18 cellular contexts compared by ENCODE assay signal in the genomic region with DNA sequence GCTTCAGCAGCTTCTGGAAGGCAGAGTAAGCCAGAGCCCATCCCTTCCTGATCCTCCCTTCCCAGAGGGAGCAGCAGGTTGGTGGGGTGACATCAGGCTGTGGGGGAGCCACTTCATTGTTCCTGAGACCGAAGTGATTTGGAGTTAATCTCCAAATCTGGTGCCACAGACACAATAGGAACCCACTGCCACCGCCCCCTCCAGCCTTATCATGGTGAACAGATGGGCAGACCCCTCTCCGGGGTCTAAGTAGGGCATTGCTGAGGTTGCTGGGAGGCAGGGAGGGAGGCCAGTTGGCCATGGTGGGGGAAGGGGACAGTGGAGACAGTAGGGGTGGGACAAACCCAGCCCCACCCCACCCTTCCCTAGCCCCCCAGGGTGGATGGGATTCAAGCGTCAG. TPM values are rescaled to one million over a fixed set of nuclear protein-coding genes. Genes with fewer than 3 reads are reported as not detected.
DNase-seq lines count a peak whose midpoint lies in the region; ATAC-seq, FAIRE-seq and TF ChIP-seq lines count a peak whose summit lies in the region.
"Had no signal": no experiment of that assay in that cellular context is flagged by ENCODE, and none has a peak within 500 bp of the region (broad histone marks: within the 10 kb centered on the region; RNA-seq: fewer than 3 reads in every experiment).

No MANE protein-coding gene starts in this region.

- WGBS in A549 (ENCODE audit: missing lambda C conversion rate), result 93% methylated on average over 4 of the region's 4 CpGs

- CTCF ChIA-PET in A549 (lab: Yijun Ruan, JAX) (interaction anchor here (1.2 to 22.6 kb wide), 5 partner anchors 8 to 159 kb away, joined by 3 to 736 read pairs (median 7); no protein-coding TSS in a partner anchor), Panc1 (lab: Charles Lee) (interaction anchor here (0.7 kb wide), 1 partner anchor 177 kb away, joined by 3 read pairs; no protein-coding TSS in a partner anchor)

- intact Hi-C loops in Panc1 (cut with micrococcal nuclease; ENCODE audit: unreplicated experiment), result no loop called here

- DNase-seq in A549 (ENCODE audit: low read depth in 1 of 2, low spot score in 1 of 2) (no peak), NCI-H524 (lab: John Stamatoyannopoulos, UW) (peak; percentile 96 to 98), Panc1 (ENCODE audit: low read depth, low spot score) (no peak), chondrocyte (ENCODE audit: low spot score) (peak; percentile 57), HuH-7 (ENCODE audit: low spot score) (no peak), GM19239 (ENCODE audit: insufficient read length, low spot score) (no peak)
- DNase-seq in activated CD4-positive, alpha-beta T cell treated with anti-CD3 and anti-CD28 coated beads, Interleukin-2, amount 50 U/mL, for 1 hour, result no peak
- DNase-seq: 8988T; ACHN; CD4-positive, CD25-positive, alpha-beta regulatory T cell; DMS79; H9 had no signal

- no peak for TF ChIP-seq EP300 in A549 (IDR thresholded peaks at IDR 0.05)

- H3K4me3 ChIP-seq in A549, result no peak overlapping the region
- H3K4me3 ChIP-seq in Panc1 (ENCODE audit: low read depth in 2 of 2, low read length in 2 of 2), result no peak overlapping the region
- H3K4me3 ChIP-seq: BLaER1 treated with 17β-estradiol and CSF1 and Interleukin-3, amounts not matched to agents 10 nM and 100 nM; GM23338 had no signal

- FAIRE-seq in A549 (lab: Jason Lieb, UNC), result no peak
- FAIRE-seq in GM19239 (lab: Jason Lieb, UNC), result no peak
- FAIRE-seq: G401.6, HepG2, HTR-8/SVneo had no signal

- no peak for ATAC-seq in A549
- no peak for ATAC-seq in Panc1
- no peak for ATAC-seq in HG02571 (IDR thresholded peaks at IDR 0.05; ENCODE audit: unreplicated experiment)
- ATAC-seq: GM23338, HepG2 had no signal

- H3K4me1 ChIP-seq in A549, result peaks cover 35% of the 10 kb centered on the region
- H3K4me1 ChIP-seq in Panc1 (ENCODE audit: control insufficient read depth, insufficient read depth, low read length), result peaks cover 13% of the 10 kb centered on the region; the same call in 1 of the 2 replicates

- POLR2A ChIA-PET in A549 (lab: Yijun Ruan, JAX) (no interaction called here), Panc1 (lab: Charles Lee) (no interaction called here)

- no peaks in the 10 kb centered on the region for H3K9me3 Mint-ChIP-seq in chondrocyte (ENCODE audit: low read depth)
- H3K9me3 Mint-ChIP-seq: CD4-positive, CD25-positive, alpha-beta regulatory T cell; GM23338; H9 had no signal

- H3K9me3 ChIP-seq in A549 (no peaks in the 10 kb centered on the region), Panc1 (ENCODE audit: control insufficient read depth, insufficient read depth, low read depth, low read length) (no peaks in the 10 kb centered on the region)
- H3K9me3 ChIP-seq: BLaER1 treated with 17β-estradiol and CSF1 and Interleukin-3, amounts not matched to agents 10 nM and 100 nM had no signal

- no peak for TF ChIP-seq RAD21 in A549 (conservative IDR thresholded peaks at IDR 0.05 in 1 of 2, IDR thresholded peaks at IDR 0.05 in 1 of 2)

- no peaks in the 10 kb centered on the region for H3K36me3 ChIP-seq in Panc1 (ENCODE audit: control insufficient read depth, insufficient read depth, low read length)
- H3K36me3 ChIP-seq: BLaER1 treated with 17β-estradiol and CSF1 and Interleukin-3, amounts not matched to agents 10 nM and 100 nM had no signal

- TF ChIP-seq CTCF in A549 (IDR thresholded peaks at IDR 0.05) (no peak), Panc1 (IDR thresholded peaks at IDR 0.05) (no peak), chondrocyte (IDR thresholded peaks at IDR 0.05) (no peak)

- H3K4me3 Mint-ChIP-seq in chondrocyte (ENCODE audit: unreplicated experiment), result no peak overlapping the region
- H3K4me3 Mint-ChIP-seq: CD4-positive, CD25-positive, alpha-beta regulatory T cell; GM23338; H9 had no signal

- no peak overlapping the region for H3K27ac Mint-ChIP-seq in chondrocyte (ENCODE audit: unreplicated experiment)
- H3K27ac Mint-ChIP-seq: GM23338 had no signal

- H3K36me3 Mint-ChIP-seq in chondrocyte (ENCODE audit: low read depth), result no peaks in the 10 kb centered on the region
- H3K36me3 Mint-ChIP-seq: CD4-positive, CD25-positive, alpha-beta regulatory T cell had no signal

- no peaks in the 10 kb centered on the region for H3K27me3 ChIP-seq in Panc1 (ENCODE audit: control insufficient read depth, insufficient read depth, low read length)
- H3K27me3 ChIP-seq: BLaER1 treated with 17β-estradiol and CSF1 and Interleukin-3, amounts not matched to agents 10 nM and 100 nM had no signal

- BruUV-seq in Panc1 (replicated peaks; lab: Mats Ljungman, UMichigan), result no TSS peak

- H3K4me1 Mint-ChIP-seq in chondrocyte (ENCODE audit: low read depth), result peaks cover 6% of the 10 kb centered on the region

- TF ChIP-seq POLR2A in A549 (IDR thresholded peaks at IDR 0.05; ENCODE audit: low read length), result no peak

- H3K27me3 Mint-ChIP-seq in chondrocyte (ENCODE audit: low read depth), result peaks cover 4% of the 10 kb centered on the region
- H3K27me3 Mint-ChIP-seq: CD4-positive, CD25-positive, alpha-beta regulatory T cell had no signal

- H3K27ac ChIP-seq in A549, result peak overlapping the region; percentile 35 to 94; a peak in 5 of 6 replicates
- H3K27ac ChIP-seq in Panc1 (ENCODE audit: low read length), result peak overlapping the region; percentile 70; the same call in 1 of the 2 replicates
- H3K27ac ChIP-seq: BLaER1 treated with 17β-estradiol and CSF1 and Interleukin-3, amounts not matched to agents 10 nM and 100 nM had no signal

- in situ Hi-C loops in Panc1 (cut with HindIII; ENCODE audit: low pct_unique_long_range_greater_than_20kb, low sequenced_read_pairs), result no loop called here

- no peak overlapping the region for H3K4me2 ChIP-seq in A549
- H3K4me2 ChIP-seq: BLaER1 treated with 17β-estradiol and CSF1 and Interleukin-3, amounts not matched to agents 10 nM and 100 nM; GM23338 had no signal

TF ChIP-seq in A549, 52 proteins besides CTCF, POLR2A, EP300 and RAD21:
- TF ChIP-seq NR3C1 (IDR thresholded peaks at IDR 0.05), result no peak
- TF ChIP-seq, protein P1, sequence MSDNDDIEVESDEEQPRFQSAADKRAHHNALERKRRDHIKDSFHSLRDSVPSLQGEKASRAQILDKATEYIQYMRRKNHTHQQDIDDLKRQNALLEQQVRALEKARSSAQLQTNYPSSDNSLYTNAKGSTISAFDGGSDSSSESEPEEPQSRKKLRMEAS (IDR thresholded peaks at IDR 0.05), result no peak
- no peak for TF ChIP-seq CHD4 (IDR thresholded peaks at IDR 0.05; ENCODE audit: borderline replicate concordance)
- no peak for TF ChIP-seq MYC (IDR thresholded peaks at IDR 0.05; ENCODE audit: borderline replicate concordance, low read length)

RNA-seq across cellular contexts. Expression of a gene that starts 25.6 kb away (rescaled TPM):
- polyA plus RNA-seq in A549 (2011; rRNA removed) (41.3 and 55.7 TPM in 2 replicates), A549 (2017; fragmentation: RNase III; extraction: RNeasy Plus Mini Kit Qiagen cat#74134 plus additional on column Dnase treatment) (40.1 to 47.6 TPM (median 46.9 TPM) in 3 replicates)
- 23.7 and 38.0 TPM in 2 replicates for polyA plus RNA-seq in A549 (2012; cell fraction: cytosol; rRNA removed)
- 33.1 and 35.8 TPM in 2 replicates for polyA plus RNA-seq in A549 (2012; cell fraction: nucleus; rRNA removed)
- 111 and 126 TPM in 2 replicates for polyA minus RNA-seq in A549 (2011; rRNA and poly(A)+ RNA removed)
- total RNA-seq in Panc1 (2021; ENCODE audit: unreplicated experiment) (67.3 TPM), chondrocyte (35.5 to 48.4 TPM (median 46.1 TPM) in 3 replicates)
- polyA plus RNA-seq in Panc1 (2012; ENCODE audit: insufficient read length), result 49.4 TPM

RNA-seq across cellular contexts. Expression of a gene that starts 46.0 kb away (rescaled TPM):
- polyA plus RNA-seq in A549 (2011; rRNA removed), result 2.8 and 3.5 TPM in 2 replicates
- polyA plus RNA-seq in A549 (2012; cell fraction: cytosol; rRNA removed), result 2.0 and 3.4 TPM in 2 replicates
- polyA plus RNA-seq in A549 (2012; cell fraction: nucleus; rRNA removed), result 1.7 and 2.9 TPM in 2 replicates
- polyA plus RNA-seq in A549 (2017; fragmentation: RNase III; extraction: RNeasy Plus Mini Kit Qiagen cat#74134 plus additional on column Dnase treatment), result 1.6 to 3.4 TPM (median 2.4 TPM) in 3 replicates
- polyA minus RNA-seq in A549 (2011; rRNA and poly(A)+ RNA removed), result 4.1 TPM in 2 replicates
- total RNA-seq in Panc1 (2021; ENCODE audit: unreplicated experiment), result 32.8 TPM
- polyA plus RNA-seq in Panc1 (2012; ENCODE audit: insufficient read length), result 44.4 TPM
- total RNA-seq in chondrocyte, result 0.77 to 2.9 TPM (median 2.8 TPM) in 3 replicates
- total RNA-seq: CD4-positive, CD25-positive, alpha-beta regulatory T cell; GM23338; HepG2 had no signal
- polyA plus RNA-seq: CD4-positive, CD25-positive, alpha-beta regulatory T cell; GM23338; HepG2 had no signal

RNA-seq across cellular contexts. Expression of a gene that starts 47.4 kb away (rescaled TPM):
- 44.1 and 46.0 TPM in 2 replicates for polyA plus RNA-seq in A549 (2011; rRNA removed)
- 45.4 and 56.0 TPM in 2 replicates for polyA plus RNA-seq in A549 (2012; cell fraction: cytosol; rRNA removed)
- 25.6 and 33.4 TPM in 2 replicates for polyA plus RNA-seq in A549 (2012; cell fraction: nucleus; rRNA removed)
- 41.6 to 45.7 TPM (median 43.7 TPM) in 3 replicates for polyA plus RNA-seq in A549 (2017; fragmentation: RNase III; extraction: RNeasy Plus Mini Kit Qiagen cat#74134 plus additional on column Dnase treatment)
- polyA minus RNA-seq in A549 (2011; rRNA and poly(A)+ RNA removed), result 30.7 and 33.2 TPM in 2 replicates
- 55.0 TPM for total RNA-seq in Panc1 (2021; ENCODE audit: unreplicated experiment)
- polyA plus RNA-seq in Panc1 (2012; ENCODE audit: insufficient read length), result 14.4 TPM
- total RNA-seq in chondrocyte, result 2.6 to 6.2 TPM (median 4.6 TPM) in 3 replicates

Comparison
In these comparisons a context has a peak if more than half of its experiments do, and no peak if none do; other contexts are left out.
1. DNase-seq: peak in NCI-H524 (2 of 2) and chondrocyte (single experiment); none in A549 (0 of 2), Panc1 (single experiment), activated CD4-positive, alpha-beta T cell treated with anti-CD3 and anti-CD28 coated beads, Interleukin-2, amount 50 U/mL, for 1 hour (single experiment), HuH-7 (single experiment) and GM19239 (single experiment).